ENCODE assay signal across 8 cellular contexts in genomic region chr2:9950521-9951271, GRCh38. TPM values are rescaled to one million over a fixed set of nuclear protein-coding genes. Genes with fewer than 3 reads are reported as not detected.
DNase-seq lines count a peak whose midpoint lies in the region; ATAC-seq and TF ChIP-seq lines count a peak whose summit lies in the region.

No MANE protein-coding gene starts in this region.

- H3K27me3 ChIP-seq in stomach smooth muscle (ENCODE audit: control insufficient read depth in 1 of 2, insufficient read depth in 2 of 2, low read length in 2 of 2) = peaks cover 4 to 5% of the 10 kb centered on the region in 2 donors

- no peaks in the 10 kb centered on the region for H3K36me3 Mint-ChIP-seq in T-helper 2 cell treated with Interferon-gamma antibody and Interleukin-4, amounts not matched to agents 5 μg/mL and 100 μg/mL, for 36 hours (ENCODE audit: low read depth)

- peaks cover 9% of the 10 kb centered on the region for H3K4me1 Mint-ChIP-seq in T-helper 2 cell treated with Interferon-gamma antibody and Interleukin-4, amounts not matched to agents 5 μg/mL and 100 μg/mL, for 36 hours (ENCODE audit: low read depth)

- H3K36me3 ChIP-seq in mesodermal cell (ENCODE audit: control insufficient read depth, insufficient read depth, low read length) (no peaks in the 10 kb centered on the region), stomach smooth muscle (ENCODE audit: control insufficient read depth in 2 of 2, insufficient read depth in 2 of 2, low read length in 2 of 2) (no peaks in the 10 kb centered on the region)

- peak overlapping the region; percentile 90 for H3K4me3 Mint-ChIP-seq in T-helper 2 cell treated with Interferon-gamma antibody and Interleukin-4, amounts not matched to agents 5 μg/mL and 100 μg/mL, for 36 hours

- H3K9me3 Mint-ChIP-seq in T-helper 2 cell treated with Interferon-gamma antibody and Interleukin-4, amounts not matched to agents 5 μg/mL and 100 μg/mL, for 36 hours = no peaks in the 10 kb centered on the region

- no peak for TF ChIP-seq CTCF in coronary artery (IDR thresholded peaks at IDR 0.05)

- H3K4me1 ChIP-seq in mesodermal cell (ENCODE audit: control insufficient read depth, insufficient read depth, low read length, poor library complexity, severe bottlenecking) = peaks cover 2% of the 10 kb centered on the region
- H3K4me1 ChIP-seq in stomach smooth muscle (ENCODE audit: control insufficient read depth, insufficient read depth, low read length) = peaks cover 14% of the 10 kb centered on the region

- H3K27me3 Mint-ChIP-seq in T-helper 2 cell treated with Interferon-gamma antibody and Interleukin-4, amounts not matched to agents 5 μg/mL and 100 μg/mL, for 36 hours (ENCODE audit: low read depth) = peaks cover 58% of the 10 kb centered on the region

- peak; percentile 32 for ATAC-seq in GM19035 (IDR thresholded peaks at IDR 0.05; ENCODE audit: unreplicated experiment)
- ATAC-seq in HG03342 (IDR thresholded peaks at IDR 0.05; ENCODE audit: unreplicated experiment) = peak; percentile 28

- DNase-seq in COLO668 (lab: John Stamatoyannopoulos, UW; ENCODE audit: unreplicated experiment) (peak; percentile 79), coronary artery (ENCODE audit: low spot score) (no peak), NCI-H187 treated with DMSO at 0.1 percent for 48 hours (lab: John Stamatoyannopoulos, UW) (no peak)
- DNase-seq in T-helper 2 cell treated with Interferon-gamma antibody and Interleukin-4, amounts not matched to agents 5 μg/mL and 100 μg/mL, for 36 hours (ENCODE audit: low spot score) = no peak

- peak overlapping the region; percentile 71 for H3K27ac Mint-ChIP-seq in T-helper 2 cell treated with Interferon-gamma antibody and Interleukin-4, amounts not matched to agents 5 μg/mL and 100 μg/mL, for 36 hours

- H3K27ac ChIP-seq in coronary artery (peak overlapping the region in 1 of 2 donors; percentile 77), mesodermal cell (ENCODE audit: low read depth, low read length, severe bottlenecking) (no peak overlapping the region), stomach smooth muscle (ENCODE audit: low read length) (no peak overlapping the region)

- 6% methylated on average over 48 to 57 of the region's 76 CpGs for WGBS in mesodermal cell (ENCODE audit: insufficient coverage in 2 of 2), 2 experiments

- no peak overlapping the region for H3K9ac ChIP-seq in stomach smooth muscle (ENCODE audit: low read length in 2 of 2)

- H3K4me3 ChIP-seq in coronary artery = peak overlapping the region; percentile 91
- peak overlapping the region; percentile 53 for H3K4me3 ChIP-seq in mesodermal cell (ENCODE audit: extremely low read depth, insufficient read depth, low read length, poor library complexity, severe bottlenecking)
- H3K4me3 ChIP-seq in stomach smooth muscle (ENCODE audit: low read length in 2 of 2) = peak overlapping the region; percentile 57 to 75

- no peaks in the 10 kb centered on the region for H3K9me3 ChIP-seq in mesodermal cell (ENCODE audit: control insufficient read depth, low read length)
- H3K9me3 ChIP-seq in stomach smooth muscle (ENCODE audit: control insufficient read depth in 2 of 2, low read length in 2 of 2) = no peaks in the 10 kb centered on the region

RNA-seq across cellular contexts. Expression of gene GRHL1, which starts 0.8 kb away (rescaled TPM):
- polyA plus RNA-seq in mesodermal cell (2013, experiment 1 of 2) = 1.2 TPM
- 0.86 TPM for polyA plus RNA-seq in mesodermal cell (2013, experiment 2 of 2)
